9 cellular contexts compared by ENCODE assay signal in the genomic region with DNA sequence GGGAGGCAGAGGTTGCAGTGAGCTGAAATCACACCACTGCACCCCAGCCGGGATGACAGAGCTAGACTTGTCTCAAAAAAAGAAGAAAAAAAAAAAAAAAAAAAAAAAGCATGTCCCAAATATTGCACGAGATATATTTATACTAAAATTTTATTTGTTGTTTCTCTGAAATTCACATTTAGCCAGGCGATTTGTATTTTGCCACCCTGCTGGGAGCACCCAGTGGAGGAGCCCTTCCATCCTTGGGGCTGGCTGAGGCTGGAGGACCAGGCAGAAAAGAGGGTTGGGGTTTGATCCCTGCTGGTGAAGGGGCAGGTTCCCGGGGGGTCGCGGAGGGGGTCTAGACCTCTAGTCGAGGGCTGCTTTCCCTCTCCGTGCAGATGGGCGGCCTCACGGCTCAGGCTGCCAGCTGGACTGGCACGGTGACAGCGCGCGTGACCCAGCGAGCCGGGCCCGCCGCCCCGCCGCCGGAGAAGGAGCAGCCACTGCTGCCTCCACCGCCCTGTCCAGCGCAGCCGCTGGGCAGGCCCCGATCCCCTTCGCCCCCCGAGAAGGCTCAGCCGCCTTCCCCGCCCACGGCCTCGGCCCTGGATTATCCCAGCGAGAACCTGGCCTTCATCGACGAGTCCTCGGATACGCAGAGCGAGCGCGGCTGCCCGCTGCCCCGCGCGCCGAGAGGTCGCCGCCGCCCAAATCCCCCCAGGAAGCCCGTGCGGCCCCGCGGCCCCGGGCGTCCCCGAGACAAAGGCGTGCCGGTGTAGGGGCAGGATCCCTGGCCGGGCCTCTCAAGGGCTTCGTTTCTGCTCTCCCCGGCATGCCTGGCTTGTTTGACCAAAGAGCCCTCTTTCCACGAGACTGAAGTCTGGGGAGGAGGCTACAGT. TPM values are rescaled to one million over a fixed set of nuclear protein-coding genes. Genes with fewer than 3 reads are reported as not detected.
A peak's percentile ranks its signal among the peaks of the same experiment; 100 is the strongest.
DNase-seq lines count a peak whose midpoint lies in the region; ATAC-seq and TF ChIP-seq lines count a peak whose summit lies in the region.
"Had no signal": no experiment of that assay in that cellular context is flagged by ENCODE, and none has a peak within 500 bp of the region (broad histone marks: within the 10 kb centered on the region; RNA-seq: fewer than 3 reads in every experiment).

No MANE protein-coding gene starts in this region.

- H2BK15ac ChIP-seq in mesenchymal stem cell (ENCODE audit: low read depth, poor library complexity, severe bottlenecking): peak overlapping the region; percentile 55

- no peaks in the 10 kb centered on the region for H3K9me3 ChIP-seq in mesenchymal stem cell (ENCODE audit: control insufficient read depth, low read length)
- no peaks in the 10 kb centered on the region for H3K9me3 ChIP-seq in thoracic aorta

- no peak overlapping the region for H3K18ac ChIP-seq in mesenchymal stem cell (ENCODE audit: low read depth in 1 of 2, low read length in 2 of 2)

- H3K27ac Mint-ChIP-seq in chondrocyte (ENCODE audit: unreplicated experiment): no peak overlapping the region

- no peaks in the 10 kb centered on the region for H3K36me3 Mint-ChIP-seq in chondrocyte (ENCODE audit: low read depth)

- DNase-seq in NCI-H345 (lab: John Stamatoyannopoulos, UW): peak; percentile 11
- DNase-seq in NCI-H345 treated with DMSO at 0.1 percent for 48 hours (lab: John Stamatoyannopoulos, UW; ENCODE audit: unreplicated experiment): no peak
- DNase-seq in chondrocyte (ENCODE audit: low spot score): no peak
- DNase-seq in mesenchymal stem cell: no peak
- DNase-seq in thoracic aorta (ENCODE audit: low spot score): no peak
- no peak for DNase-seq in NCI-H2171 treated with DMSO at 0.1 percent for 48 hours (lab: John Stamatoyannopoulos, UW)
- DNase-seq in HPDE6-E6E7 (ENCODE audit: extremely low spot score): no peak

- peak overlapping the region; percentile 75 for H3K9ac ChIP-seq in mesenchymal stem cell (ENCODE audit: low read length)

- H2BK5ac ChIP-seq in mesenchymal stem cell (ENCODE audit: low read depth, low read length, poor library complexity, severe bottlenecking): no peak overlapping the region

- WGBS in mesenchymal stem cell: 3% methylated on average over 52 of the region's 60 CpGs

- H4K91ac ChIP-seq in mesenchymal stem cell (ENCODE audit: low read length): peak overlapping the region; percentile 34

- H2AK5ac ChIP-seq in mesenchymal stem cell (ENCODE audit: low read length, severe bottlenecking): no peak overlapping the region

- ATAC-seq in thoracic aorta (ENCODE audit: insufficient number of reproducible peaks, low FRiP score, low read depth) (no peak), GM18511 (IDR thresholded peaks at IDR 0.05; ENCODE audit: unreplicated experiment) (no peak)

- TF ChIP-seq CTCF in chondrocyte (IDR thresholded peaks at IDR 0.05) (peak; percentile 7), thoracic aorta (IDR thresholded peaks at IDR 0.05) (no peak)

- H2BK120ac ChIP-seq in mesenchymal stem cell (ENCODE audit: low read depth, low read length): no peak overlapping the region

- H3K36me3 ChIP-seq in mesenchymal stem cell (ENCODE audit: control insufficient read depth in 1 of 2, insufficient read depth in 2 of 2, low read depth in 1 of 2, low read length in 2 of 2) (no peaks in the 10 kb centered on the region), thoracic aorta (no peaks in the 10 kb centered on the region)

- H3K27me3 ChIP-seq in mesenchymal stem cell (ENCODE audit: control insufficient read depth in 1 of 2, insufficient read depth in 1 of 2, low read length in 2 of 2) (peaks cover 61 to 62% of the 10 kb centered on the region in 2 experiments), thoracic aorta (replicated peaks; ENCODE audit: insufficient read depth) (peaks cover 19% of the 10 kb centered on the region)

- H3K9me3 Mint-ChIP-seq in chondrocyte (ENCODE audit: low read depth): no peaks in the 10 kb centered on the region

- peak overlapping the region in 1 of 2 experiments; percentile 25 for H2BK12ac ChIP-seq in mesenchymal stem cell (ENCODE audit: low read length in 2 of 2)

- H3K4me3 ChIP-seq in mesenchymal stem cell (ENCODE audit: insufficient read depth in 1 of 2, low read depth in 1 of 2, low read length in 2 of 2): peak overlapping the region; percentile 39 to 67
- peak overlapping the region; percentile 69 for H3K4me3 ChIP-seq in thoracic aorta

- H3K14ac ChIP-seq in mesenchymal stem cell (ENCODE audit: low read length in 2 of 2): peak overlapping the region in 1 of 2 experiments; percentile 53

- H3K4ac ChIP-seq in mesenchymal stem cell (ENCODE audit: low read depth in 1 of 2, low read length in 2 of 2): peak overlapping the region in 1 of 2 experiments; percentile 43

- peak overlapping the region in 1 of 2 experiments; percentile 9 for H3K23ac ChIP-seq in mesenchymal stem cell (ENCODE audit: low read length in 2 of 2)

- peaks cover 24% of the 10 kb centered on the region for H3K27me3 Mint-ChIP-seq in chondrocyte (ENCODE audit: low read depth)

- H3K79me1 ChIP-seq in mesenchymal stem cell (replicated peaks; ENCODE audit: low read length, poor library complexity, severe bottlenecking): no peaks in the 10 kb centered on the region

- H4K8ac ChIP-seq in mesenchymal stem cell (ENCODE audit: low read length): peak overlapping the region; percentile 12

- peaks cover 23% of the 10 kb centered on the region for H3K4me1 ChIP-seq in mesenchymal stem cell (ENCODE audit: control insufficient read depth, insufficient read depth, low read depth, low read length)
- H3K4me1 ChIP-seq in thoracic aorta (ENCODE audit: control insufficient read depth in 1 of 2, low read depth in 2 of 2): peaks cover 13 to 31% of the 10 kb centered on the region in 2 donors

- H3K4me3 Mint-ChIP-seq in chondrocyte (ENCODE audit: unreplicated experiment): peak overlapping the region; percentile 66

- no peak overlapping the region for H3K27ac ChIP-seq in mesenchymal stem cell (ENCODE audit: low read length, poor library complexity, severe bottlenecking)
- no peak overlapping the region for H3K27ac ChIP-seq in thoracic aorta
- H3K27ac ChIP-seq: C4-2B had no signal

- peak overlapping the region; percentile 75 for H3K4me2 ChIP-seq in mesenchymal stem cell (ENCODE audit: low read length, poor library complexity, severe bottlenecking)

- no peak overlapping the region for H2AFZ ChIP-seq in mesenchymal stem cell (ENCODE audit: low read depth, low read length)

- H3K4me1 Mint-ChIP-seq in chondrocyte (ENCODE audit: low read depth): peaks cover 24% of the 10 kb centered on the region

RNA-seq across cellular contexts. Expression of a gene that starts 1.0 kb away (rescaled TPM):
- 0.92 to 1.0 TPM in 2 of 3 replicates, not detected in the other for total RNA-seq in chondrocyte
- polyA plus RNA-seq in mesenchymal stem cell (2013, experiment 1 of 2): 0.18 TPM
- polyA plus RNA-seq in mesenchymal stem cell (2013, experiment 2 of 2): 0.12 TPM
- not detected for total RNA-seq in thoracic aorta

RNA-seq across cellular contexts. Expression of a gene that starts 6.1 kb away (rescaled TPM):
- total RNA-seq in chondrocyte (25.6 to 30.7 TPM (median 29.6 TPM) in 3 replicates), thoracic aorta (10 to 100 TPM; 33.4 to 46.0 TPM)
- 10.7 TPM for polyA plus RNA-seq in mesenchymal stem cell (2013, experiment 1 of 2)
- 10.7 TPM for polyA plus RNA-seq in mesenchymal stem cell (2013, experiment 2 of 2)

RNA-seq across cellular contexts. Expression of a gene that starts 8.1 kb away (rescaled TPM):
- total RNA-seq in chondrocyte (0.22 to 0.39 TPM in 2 of 3 replicates, not detected in the other), thoracic aorta (not detected)
- polyA plus RNA-seq in mesenchymal stem cell (2013, experiment 1 of 2): not detected
- not detected for polyA plus RNA-seq in mesenchymal stem cell (2013, experiment 2 of 2)

RNA-seq across cellular contexts. Expression of a gene that starts 13.6 kb away (rescaled TPM):
- total RNA-seq in chondrocyte (57.8 to 64.8 TPM (median 59.2 TPM) in 3 replicates), thoracic aorta (10 to 100 TPM in 1 of 2 donors, 1 to 10 TPM in 1; 8.7 to 19.0 TPM)
- 25.9 TPM for polyA plus RNA-seq in mesenchymal stem cell (2013, experiment 1 of 2)
- 24.6 TPM for polyA plus RNA-seq in mesenchymal stem cell (2013, experiment 2 of 2)

RNA-seq across cellular contexts. Expression of a gene that starts 14.7 kb away (rescaled TPM):
- 55.5 to 58.8 TPM (median 56.8 TPM) in 3 replicates for total RNA-seq in chondrocyte
- 69.6 TPM for polyA plus RNA-seq in mesenchymal stem cell (2013, experiment 1 of 2)
- polyA plus RNA-seq in mesenchymal stem cell (2013, experiment 2 of 2): 70.6 TPM
- 10 to 100 TPM; 39.2 to 83.8 TPM for total RNA-seq in thoracic aorta
